Comparison of ENCODE assay signal across 28 cellular contexts in genomic region chr20:25059866-25060465, GRCh38. TPM values are rescaled to one million over a fixed set of nuclear protein-coding genes. Genes with fewer than 3 reads are reported as not detected.
DNase-seq lines count a peak whose midpoint lies in the region; ATAC-seq, FAIRE-seq and TF ChIP-seq lines count a peak whose summit lies in the region.
"Had no signal": no experiment of that assay in that cellular context is flagged by ENCODE, and none has a peak within 500 bp of the region (broad histone marks: within the 10 kb centered on the region; RNA-seq: fewer than 3 reads in every experiment).

No MANE protein-coding gene starts in this region.

- no peak overlapping the region for H3K9ac ChIP-seq in kidney (ENCODE audit: low read length in 2 of 2)

- ATAC-seq in RWPE2 (ENCODE audit: low read depth) (no peak), GM19035 (IDR thresholded peaks at IDR 0.05; ENCODE audit: unreplicated experiment) (no peak)
- no peak for ATAC-seq in stimulated activated memory B cell treated with anti-CD40 and anti-IgM and Interleukin-4, amounts not matched to agents 10 μg/mL and 1 μg/mL and 100 μg/mL, for 72 hours
- ATAC-seq: activated T-helper 17 cell treated with anti-CD3 and anti-CD28 coated beads, Interleukin-2, amount 50 U/mL, for 72 hours; pancreas had no signal

- no peaks in the 10 kb centered on the region for H3K4me1 ChIP-seq in RWPE2 (ENCODE audit: insufficient read depth, poor library complexity, severe bottlenecking)
- peaks cover 11 to 27% of the 10 kb centered on the region in 2 donors for H3K4me1 ChIP-seq in kidney (ENCODE audit: control insufficient read depth in 1 of 2, insufficient read depth in 1 of 2, low read depth in 1 of 2, low read length in 2 of 2)
- H3K4me1 ChIP-seq: BE2C had no signal

- peaks cover 39% of the 10 kb centered on the region for H3K4me1 Mint-ChIP-seq in stimulated activated memory B cell treated with anti-CD40 and anti-IgM and Interleukin-4, amounts not matched to agents 10 μg/mL and 1 μg/mL and 100 μg/mL, for 72 hours

- peaks cover 3% of the 10 kb centered on the region for H3K27me3 ChIP-seq in RWPE2 (ENCODE audit: insufficient read depth, poor library complexity, severe bottlenecking)
- H3K27me3 ChIP-seq: adrenal gland, pancreas had no signal

- H3K27ac ChIP-seq in RWPE2 (ENCODE audit: poor library complexity, severe bottlenecking) (no peak overlapping the region), kidney (ENCODE audit: low read depth in 2 of 2, low read length in 2 of 2) (no peak overlapping the region)
- H3K27ac ChIP-seq: 22Rv1 had no signal

- no peaks in the 10 kb centered on the region for H3K36me3 ChIP-seq in RWPE2 (ENCODE audit: low read depth)
- no peaks in the 10 kb centered on the region for H3K36me3 ChIP-seq in kidney (ENCODE audit: control insufficient read depth in 1 of 2, insufficient read depth in 2 of 2, low read length in 2 of 2)
- H3K36me3 ChIP-seq: adrenal gland, BE2C, pancreas, suprapubic skin had no signal

- no peak for FAIRE-seq in kidney (lab: Jason Lieb, UNC)
- FAIRE-seq: GM18507, pancreas had no signal

- TF ChIP-seq CTCF in RWPE2 (IDR thresholded peaks at IDR 0.05; ENCODE audit: poor library complexity, severe bottlenecking) (no peak), kidney (IDR thresholded peaks at IDR 0.05; ENCODE audit: borderline replicate concordance, extremely low read depth, insufficient read depth) (no peak)

- H3K4me3 Mint-ChIP-seq in stimulated activated memory B cell treated with anti-CD40 and anti-IgM and Interleukin-4, amounts not matched to agents 10 μg/mL and 1 μg/mL and 100 μg/mL, for 72 hours = no peak overlapping the region

- H3K9me3 ChIP-seq in RWPE2 (ENCODE audit: severe bottlenecking) = no peaks in the 10 kb centered on the region
- no peaks in the 10 kb centered on the region for H3K9me3 ChIP-seq in kidney (ENCODE audit: control insufficient read depth in 1 of 2, low read length in 2 of 2)
- H3K9me3 ChIP-seq: adrenal gland, BE2C, pancreas, suprapubic skin had no signal

- H3K27ac Mint-ChIP-seq in stimulated activated memory B cell treated with anti-CD40 and anti-IgM and Interleukin-4, amounts not matched to agents 10 μg/mL and 1 μg/mL and 100 μg/mL, for 72 hours = peak overlapping the region; percentile 87
- H3K27ac Mint-ChIP-seq: activated T-helper 17 cell treated with anti-CD3 and anti-CD28 coated beads, Interleukin-2, amount 50 U/mL, for 72 hours; HFFc6 had no signal

- DNase-seq in DMS53 (lab: John Stamatoyannopoulos, UW) (peak; percentile 17), DMS53 treated with DMSO at 0.1 percent for 48 hours (lab: John Stamatoyannopoulos, UW; ENCODE audit: unreplicated experiment) (no peak), RWPE2 (ENCODE audit: low spot score) (peak; percentile 47), kidney (peak; percentile 59), NCI-H2227 treated with DMSO at 0.1 percent for 48 hours (lab: John Stamatoyannopoulos, UW) (no peak), NCI-H345 (lab: John Stamatoyannopoulos, UW) (no peak)
- DNase-seq: activated B cell treated with CpG ODN at 0.5 μM for 24 hours; BE2C; DMS79 treated with DMSO at 0.1 percent for 48 hours; effector CD8-positive, alpha-beta T cell; HFFc6; MM.1S; NCI-H1930; stimulated activated CD4-positive, alpha-beta T cell treated with anti-CD3 and anti-CD28 coated beads, Interleukin-4, amount 100 ng/mL, for 4 hours; stimulated activated CD8-positive, alpha-beta memory T cell treated with anti-CD3 and anti-CD28 coated beads, Interleukin-4, amount 100 ng/mL, for 48 hours had no signal

- no peaks in the 10 kb centered on the region for H3K27me3 Mint-ChIP-seq in stimulated activated memory B cell treated with anti-CD40 and anti-IgM and Interleukin-4, amounts not matched to agents 10 μg/mL and 1 μg/mL and 100 μg/mL, for 72 hours
- H3K27me3 Mint-ChIP-seq: activated B cell treated with CpG ODN at 0.5 μM for 24 hours; activated T-helper 17 cell treated with anti-CD3 and anti-CD28 coated beads, Interleukin-2, amount 50 U/mL, for 72 hours had no signal

- intact Hi-C loops in kidney (cut with DNase I) = loop anchor here (5.0 kb wide), 1 partner anchor 63 kb away; no protein-coding TSS in a partner anchor

- no peaks in the 10 kb centered on the region for H3K9me3 Mint-ChIP-seq in stimulated activated memory B cell treated with anti-CD40 and anti-IgM and Interleukin-4, amounts not matched to agents 10 μg/mL and 1 μg/mL and 100 μg/mL, for 72 hours
- H3K9me3 Mint-ChIP-seq: activated B cell treated with CpG ODN at 0.5 μM for 24 hours; activated T-helper 17 cell treated with anti-CD3 and anti-CD28 coated beads, Interleukin-2, amount 50 U/mL, for 72 hours; HFFc6; T-helper 1 cell treated with Interleukin-12 subunit alpha and Interleukin-12 subunit beta and Interleukin-4 antibody, amounts not matched to agents 30 μg/mL and 1 μg/mL, for 36 hours had no signal

- H3K4me3 ChIP-seq in RWPE2 (ENCODE audit: severe bottlenecking) = no peak overlapping the region
- no peak overlapping the region for H3K4me3 ChIP-seq in kidney (ENCODE audit: low read length in 2 of 2)
- H3K4me3 ChIP-seq: adrenal gland, pancreas, skin epidermis, suprapubic skin had no signal

- H3K36me3 Mint-ChIP-seq in stimulated activated memory B cell treated with anti-CD40 and anti-IgM and Interleukin-4, amounts not matched to agents 10 μg/mL and 1 μg/mL and 100 μg/mL, for 72 hours = no peaks in the 10 kb centered on the region

RNA-seq across cellular contexts. Expression of gene ACSS1, which starts 2.0 kb away (rescaled TPM):
- 30.6 TPM for total RNA-seq in kidney
- 72.3 TPM for polyA plus RNA-seq in kidney (ENCODE audit: insufficient read depth, low read depth, low replicate concordance)

RNA-seq across cellular contexts. Expression of gene VSX1, which starts 22.0 kb away (rescaled TPM):
- total RNA-seq in kidney = 0.41 TPM
- polyA plus RNA-seq in kidney (ENCODE audit: insufficient read depth, low read depth, low replicate concordance) = not detected
- total RNA-seq: activated B cell treated with CpG ODN at 0.5 μM for 24 hours; activated CD8-positive, alpha-beta memory T cell treated with anti-CD3 and anti-CD28 coated beads for 36 hours; activated T-helper 17 cell treated with anti-CD3 and anti-CD28 coated beads, Interleukin-2, amount 50 U/mL, for 72 hours; HFFc6; mononuclear cell; NCI-H460; suprapubic skin had no signal

Comparison
In these comparisons a context has a peak if more than half of its experiments do, and no peak if none do; other contexts are left out.
1. DNase-seq: peak in DMS53 (single experiment), RWPE2 (single experiment) and kidney (single experiment); none in DMS53 treated with DMSO at 0.1 percent for 48 hours (single experiment), NCI-H2227 treated with DMSO at 0.1 percent for 48 hours (single experiment) and NCI-H345 (single experiment).